Comparison of ENCODE assay signal across 8 cellular contexts in genomic region chr17:57459286-57459915, GRCh38.
A peak's percentile ranks its signal among the peaks of the same experiment; 100 is the strongest.
DNase-seq lines count a peak whose midpoint lies in the region; ATAC-seq, FAIRE-seq and TF ChIP-seq lines count a peak whose summit lies in the region.

No MANE protein-coding gene starts in this region.

- TF ChIP-seq CTCF in CD14-positive monocyte (IDR thresholded peaks at IDR 0.05) = no peak

- H3K27me3 Mint-ChIP-seq in effector memory CD8-positive, alpha-beta T cell = no peaks in the 10 kb centered on the region
- peaks cover 1 to 11% (median 6%) of the 10 kb centered on the region in 3 donors for H3K27me3 Mint-ChIP-seq in CD14-positive monocyte (ENCODE audit: low read depth in 3 of 3)

- peaks cover 6% of the 10 kb centered on the region for H3K36me3 Mint-ChIP-seq in effector memory CD8-positive, alpha-beta T cell (ENCODE audit: insufficient read depth)
- H3K36me3 Mint-ChIP-seq in CD14-positive monocyte = peaks cover 3 to 7% of the 10 kb centered on the region in 2 donors

- FAIRE-seq in urothelium cell line (lab: Jason Lieb, UNC) = peak; percentile 69

- peak; percentile 67 for DNase-seq in stimulated activated CD4-positive, alpha-beta T cell treated with anti-CD3 and anti-CD28 coated beads, Interleukin-1b, Interleukin-23, amount 100 ng/mL, for 48 hours
- DNase-seq in stimulated activated CD4-positive, alpha-beta T cell treated with anti-CD3 and anti-CD28 coated beads, Interleukin-2, amount 100 ng/mL, for 48 hours = no peak
- DNase-seq in effector memory CD8-positive, alpha-beta T cell = no peak
- DNase-seq in urothelium cell line (ENCODE audit: low spot score) = peak; percentile 84
- no peak for DNase-seq in NCI-H1092 treated with DMSO at 0.1 percent for 48 hours (lab: John Stamatoyannopoulos, UW)
- DNase-seq in CD14-positive monocyte (ENCODE audit: low spot score) = no peak

- no peaks in the 10 kb centered on the region for H3K9me3 Mint-ChIP-seq in effector memory CD8-positive, alpha-beta T cell
- H3K9me3 Mint-ChIP-seq in CD14-positive monocyte = peaks cover 0 to 3% (median 0%) of the 10 kb centered on the region in 7 donors

- peak overlapping the region in 1 of 2 donors; percentile 18 for H3K4me3 Mint-ChIP-seq in effector memory CD8-positive, alpha-beta T cell
- H3K4me3 Mint-ChIP-seq in CD14-positive monocyte = no peak overlapping the region

- ATAC-seq in effector memory CD8-positive, alpha-beta T cell (replicated peaks) = no peak
- ATAC-seq in GM19351 (IDR thresholded peaks at IDR 0.05; ENCODE audit: unreplicated experiment) = no peak

- peak overlapping the region; percentile 39 to 46 for H3K27ac Mint-ChIP-seq in effector memory CD8-positive, alpha-beta T cell
- no peak overlapping the region for H3K27ac Mint-ChIP-seq in CD14-positive monocyte

- peaks cover 56 to 76% of the 10 kb centered on the region in 2 donors for H3K4me1 Mint-ChIP-seq in effector memory CD8-positive, alpha-beta T cell (ENCODE audit: low read depth in 2 of 2)
- peaks cover 33% of the 10 kb centered on the region for H3K4me1 Mint-ChIP-seq in CD14-positive monocyte

- intact Hi-C loops in CD14-positive monocyte (cut with micrococcal nuclease) = no loop called here

TF ChIP-seq in PFSK-1, 5 proteins besides CTCF, POLR2A, EP300 and RAD21:
- TF ChIP-seq SIN3A (IDR thresholded peaks at IDR 0.05; ENCODE audit: borderline replicate concordance, insufficient read depth, low read length) (0 out of 2 replicates have a peak, but pooled peaks have one; percentile 47), TAF1 (IDR thresholded peaks at IDR 0.05; ENCODE audit: borderline replicate concordance, insufficient read depth, low read length) (0 out of 2 replicates have a peak, but pooled peaks have one; percentile 10), POLR2AphosphoS5 (IDR thresholded peaks at IDR 0.05; ENCODE audit: low read depth, low read length) (no peak), REST (IDR thresholded peaks at IDR 0.05; ENCODE audit: insufficient read depth in 1 of 2, low read depth in 2 of 2, low read length in 2 of 2) (peak in 1 of 2 experiments; percentile 67; a peak in 1 of 4 replicates), FOXP2 (optimal IDR thresholded peaks at IDR 0.05; ENCODE audit: borderline replicate concordance, extremely low read depth, extremely low read length, insufficient read depth) (peak; percentile 18)

Comparison
In these comparisons a context has a peak if more than half of its experiments do, and no peak if none do; other contexts are left out.
1. DNase-seq: peak in stimulated activated CD4-positive, alpha-beta T cell treated with anti-CD3 and anti-CD28 coated beads, Interleukin-1b, Interleukin-23, amount 100 ng/mL, for 48 hours (single experiment) and urothelium cell line (single experiment); none in stimulated activated CD4-positive, alpha-beta T cell treated with anti-CD3 and anti-CD28 coated beads, Interleukin-2, amount 100 ng/mL, for 48 hours (0 of 2), effector memory CD8-positive, alpha-beta T cell (0 of 3), NCI-H1092 treated with DMSO at 0.1 percent for 48 hours (single experiment) and CD14-positive monocyte (single experiment).
2. H3K27ac Mint-ChIP-seq: peak in effector memory CD8-positive, alpha-beta T cell (2 of 2); none in CD14-positive monocyte (0 of 7).